1 cellular context compared by ENCODE assay signal in the genomic region with DNA sequence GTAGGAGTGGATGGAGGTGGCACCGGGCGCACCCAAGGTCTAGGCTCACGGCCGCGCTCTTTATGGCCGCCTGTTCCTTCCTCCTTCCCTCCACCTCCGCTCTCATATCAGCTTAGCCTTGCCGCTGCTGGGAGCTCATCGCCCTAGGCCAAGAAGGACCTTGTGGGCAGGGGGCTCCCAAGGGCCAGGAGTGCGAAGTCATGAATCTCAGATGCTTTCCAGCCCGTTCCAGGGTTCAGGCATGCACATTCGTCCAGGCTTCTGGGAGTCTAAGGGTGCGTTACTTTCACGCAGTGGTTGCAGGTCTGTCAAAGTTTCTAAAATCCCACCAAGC.
TF ChIP-seq lines count a peak whose summit lies in the region.

No MANE protein-coding gene starts in this region.

TF ChIP-seq in IMR-90, 13 proteins besides CTCF, POLR2A, EP300 and RAD21 (continued from another document):
- TF ChIP-seq, protein P1, sequence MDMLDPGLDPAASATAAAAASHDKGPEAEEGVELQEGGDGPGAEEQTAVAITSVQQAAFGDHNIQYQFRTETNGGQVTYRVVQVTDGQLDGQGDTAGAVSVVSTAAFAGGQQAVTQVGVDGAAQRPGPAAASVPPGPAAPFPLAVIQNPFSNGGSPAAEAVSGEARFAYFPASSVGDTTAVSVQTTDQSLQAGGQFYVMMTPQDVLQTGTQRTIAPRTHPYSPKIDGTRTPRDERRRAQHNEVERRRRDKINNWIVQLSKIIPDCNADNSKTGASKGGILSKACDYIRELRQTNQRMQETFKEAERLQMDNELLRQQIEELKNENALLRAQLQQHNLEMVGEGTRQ (IDR thresholded peaks at IDR 0.05; ENCODE audit: low read depth, low read length) = no peak
- TF ChIP-seq CEBPB (IDR thresholded peaks at IDR 0.05; ENCODE audit: low read depth, low read length) (no peak), RFX5 (IDR thresholded peaks at IDR 0.05; ENCODE audit: low read depth, low read length) (no peak), MAZ (IDR thresholded peaks at IDR 0.05; ENCODE audit: borderline replicate concordance, low read depth, low read length) (no peak), MXI1 (IDR thresholded peaks at IDR 0.05; ENCODE audit: borderline replicate concordance, low read depth, low read length) (no peak), CHD1 (IDR thresholded peaks at IDR 0.05; ENCODE audit: low read depth, low read length) (no peak), MAFK (IDR thresholded peaks at IDR 0.05; ENCODE audit: low read depth, low read length) (no peak), FOS (IDR thresholded peaks at IDR 0.05; ENCODE audit: low read depth, low read length) (no peak)
TF ChIP-seq in IMR-90: peak in this region for 0.
